8 cellular contexts compared by ENCODE assay signal in the genomic region with DNA sequence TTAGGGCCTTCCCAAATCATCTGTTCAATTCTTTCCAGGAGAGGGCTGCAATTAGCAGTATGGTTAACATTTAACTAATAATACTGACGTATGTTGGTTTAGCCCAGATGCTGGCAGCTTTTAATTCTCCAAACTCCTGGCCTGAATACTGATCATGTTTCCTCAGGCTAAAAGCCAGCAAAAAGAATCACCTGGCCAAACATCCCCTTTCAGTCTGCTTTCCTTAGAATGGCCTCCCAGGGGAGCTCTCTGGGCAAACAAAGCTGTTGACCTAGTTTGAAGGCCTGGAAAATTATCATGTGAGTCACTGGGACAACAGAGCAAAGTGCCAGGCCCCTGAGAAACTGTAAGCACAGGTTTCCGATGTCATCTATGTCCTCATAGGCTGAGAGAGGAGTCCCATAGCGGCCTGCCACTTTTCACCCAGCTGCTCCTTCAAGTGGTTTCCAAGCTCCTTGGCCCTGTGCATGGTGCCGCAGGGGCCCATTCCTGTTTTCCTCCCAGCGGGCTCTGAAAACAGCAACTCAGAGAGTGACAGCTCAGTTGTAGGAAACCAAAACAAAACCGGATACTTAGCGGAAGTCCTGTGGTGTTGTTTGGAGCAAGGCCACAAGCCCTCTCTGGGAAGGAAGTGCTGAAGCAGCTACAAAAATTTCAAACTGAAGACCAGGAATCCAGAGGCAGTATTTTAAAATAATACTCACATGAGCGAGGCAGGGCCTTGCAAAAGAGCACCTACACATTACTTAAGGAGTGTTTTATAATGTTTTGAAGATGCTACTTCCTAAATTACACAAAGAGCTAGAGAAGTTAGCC. TPM values are rescaled to one million over a fixed set of nuclear protein-coding genes. Genes with fewer than 3 reads are reported as not detected.
A peak's percentile ranks its signal among the peaks of the same experiment; 100 is the strongest.
DNase-seq lines count a peak whose midpoint lies in the region; ATAC-seq and TF ChIP-seq lines count a peak whose summit lies in the region.

No MANE protein-coding gene starts in this region.

- H3K4me1 ChIP-seq in ascending aorta (peaks cover 10 to 25% of the 10 kb centered on the region in 2 donors), heart right ventricle (peaks cover 9 to 74% (median 32%) of the 10 kb centered on the region in 9 donors), parathyroid adenoma (peaks cover 10% of the 10 kb centered on the region), upper lobe of right lung (peaks cover 38% of the 10 kb centered on the region)

- H3K9ac ChIP-seq in parathyroid adenoma = no peak overlapping the region

- no peak for TF ChIP-seq CTCF in ascending aorta (IDR thresholded peaks at IDR 0.05)
- peak in 3 of 9 donors; percentile 12 to 40 (median 39) for TF ChIP-seq CTCF in heart right ventricle (IDR thresholded peaks at IDR 0.05)
- peak; percentile 19 for TF ChIP-seq CTCF in parathyroid adenoma (IDR thresholded peaks at IDR 0.05)
- peak; percentile 28 for TF ChIP-seq CTCF in upper lobe of right lung (IDR thresholded peaks at IDR 0.05)

- H3K27me3 ChIP-seq in ascending aorta (no peaks in the 10 kb centered on the region), heart right ventricle (no peaks in the 10 kb centered on the region), parathyroid adenoma (ENCODE audit: control insufficient read depth, insufficient read depth, low read length) (no peaks in the 10 kb centered on the region), upper lobe of right lung (no peaks in the 10 kb centered on the region)

- H3K9me3 ChIP-seq in ascending aorta = no peaks in the 10 kb centered on the region
- no peaks in the 10 kb centered on the region for H3K9me3 ChIP-seq in heart right ventricle
- no peaks in the 10 kb centered on the region for H3K9me3 ChIP-seq in parathyroid adenoma (ENCODE audit: control insufficient read depth, low read length)
- H3K9me3 ChIP-seq in upper lobe of right lung = no peaks in the 10 kb centered on the region

- peak overlapping the region; percentile 56 for H3K4me2 ChIP-seq in parathyroid adenoma (ENCODE audit: low read length)

- no peaks in the 10 kb centered on the region for H3K36me3 ChIP-seq in ascending aorta
- no peaks in the 10 kb centered on the region for H3K36me3 ChIP-seq in heart right ventricle
- no peaks in the 10 kb centered on the region for H3K36me3 ChIP-seq in parathyroid adenoma (ENCODE audit: control insufficient read depth, insufficient read depth, low read length)
- H3K36me3 ChIP-seq in upper lobe of right lung = no peaks in the 10 kb centered on the region

- H3K79me2 ChIP-seq in parathyroid adenoma = no peaks in the 10 kb centered on the region

- H3K4me3 ChIP-seq in ascending aorta = peak overlapping the region; percentile 12 to 43
- H3K4me3 ChIP-seq in heart right ventricle = peak overlapping the region in 8 of 10 donors; percentile 3 to 43 (median 26)
- peak overlapping the region; percentile 32 for H3K4me3 ChIP-seq in parathyroid adenoma (ENCODE audit: low read depth, low read length)
- H3K4me3 ChIP-seq in upper lobe of right lung = peak overlapping the region; percentile 27

- peak; percentile 44 for ATAC-seq in GM18517 (IDR thresholded peaks at IDR 0.05; ENCODE audit: unreplicated experiment)
- peak; percentile 91 to 97 (median 95) for ATAC-seq in heart right ventricle
- ATAC-seq in upper lobe of right lung = peak; percentile 93
- ATAC-seq in HG02885 (IDR thresholded peaks at IDR 0.05; ENCODE audit: poor library complexity, unreplicated experiment) = no peak

- DNase-seq in NCI-H1417 treated with DMSO at 0.1 percent for 48 hours (lab: John Stamatoyannopoulos, UW) = peak; percentile 99
- DNase-seq in SW480 (ENCODE audit: low spot score) = peak; percentile 94
- peak; percentile 79 to 96 for DNase-seq in ascending aorta (ENCODE audit: low spot score in 2 of 2)
- DNase-seq in heart right ventricle = peak; percentile 74 to 92
- peak; percentile 87 for DNase-seq in upper lobe of right lung

- H2AFZ ChIP-seq in parathyroid adenoma = peak overlapping the region; percentile 71

- intact Hi-C loops in ascending aorta (cut with DNase I) (loop anchor here (1.0 kb wide), 2 partner anchors 37 to 40 kb away; partner anchors contain the start of genes DENND4A and RAB11A), heart right ventricle (cut with DNase I) (loop anchor here in 7 of 10 donors (1.0 to 10.0 kb wide), 7 partner anchors 35 to 1305 kb away; partner anchors contain the start of genes DENND4A (in 6 of the 7) and RAB11A (in 4 of the 7)), upper lobe of right lung (cut with DNase I) (no loop called here)

- 9 to 10% methylated on average over 8 of the region's 8 CpGs for WGBS in heart right ventricle, 2 donors

- H3K27ac ChIP-seq in ascending aorta (peak overlapping the region; percentile 66 to 71), heart right ventricle (peak overlapping the region; percentile 50 to 91 (median 80)), parathyroid adenoma (peak overlapping the region; percentile 85), upper lobe of right lung (peak overlapping the region; percentile 88)

RNA-seq across cellular contexts. Expression of gene RAB11A, which starts 36.5 kb away (rescaled TPM):
- total RNA-seq in ascending aorta (192 TPM), heart right ventricle (100 to 1,000 TPM; 134 to 211 (median 150) TPM), upper lobe of right lung (221 TPM)
- polyA plus RNA-seq in heart right ventricle = 100 to 1,000 TPM in 1 of 2 donors, 10 to 100 TPM in 1; 28.5 to 209 TPM

RNA-seq across cellular contexts. Expression of gene DENND4A, which starts 40.7 kb away (rescaled TPM):
- total RNA-seq in ascending aorta (21.9 TPM), heart right ventricle (10 to 100 TPM; 12.4 to 23.8 (median 16.9) TPM), upper lobe of right lung (32.5 TPM)
- 1 to 10 TPM; 3.2 to 5.0 TPM for polyA plus RNA-seq in heart right ventricle

Comparison
In these comparisons a context has a peak if more than half of its experiments do, and no peak if none do; other contexts are left out.
1. CTCF ChIP-seq: peak in parathyroid adenoma (single experiment) and upper lobe of right lung (single experiment); none in ascending aorta (0 of 3).
2. Peak in every context shown above with its lines, with median percentiles within 50 percentile points of each other: DNase-seq, H3K27ac ChIP-seq and H3K4me3 ChIP-seq.